20 cellular contexts compared by ENCODE assay signal in the genomic region with DNA sequence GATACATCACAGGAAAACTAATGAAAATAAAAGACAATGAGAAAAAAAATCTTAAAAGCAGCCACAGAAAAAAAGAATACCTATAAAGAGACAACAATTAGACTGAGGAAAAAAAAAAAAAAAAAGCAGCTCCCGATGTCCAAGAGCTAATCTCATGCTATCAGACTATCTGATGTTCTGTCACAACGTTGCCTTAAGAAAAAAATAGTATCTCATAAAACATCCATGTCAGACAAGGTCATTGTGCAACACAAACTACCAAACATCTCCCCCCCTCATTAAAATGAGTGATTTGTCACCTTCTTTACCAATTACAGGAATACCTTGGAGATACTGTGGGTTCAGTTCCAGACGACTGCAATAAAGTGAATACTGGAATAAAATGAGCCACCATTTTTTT.
"Had no signal": no experiment of that assay in that cellular context is flagged by ENCODE, and none has a peak within 500 bp of the region (broad histone marks: within the 10 kb centered on the region; RNA-seq: fewer than 3 reads in every experiment).

No MANE protein-coding gene starts in this region.

- H3K4me3 Mint-ChIP-seq: memory B cell; natural killer cell; stimulated activated memory B cell treated with anti-CD40 and anti-IgM and Interleukin-4, amounts not matched to agents 10 μg/mL and 1 μg/mL and 100 μg/mL, for 72 hours; type B pancreatic cell had no signal

- H3K27ac ChIP-seq: dorsolateral prefrontal cortex, lower lobe of right lung, ovary, psoas muscle, skin epidermis, spleen, testis, tibial artery had no signal

- H3K27me3 ChIP-seq: dorsolateral prefrontal cortex, ovary, spleen, testis, tibial artery had no signal

- H3K4me3 ChIP-seq: dorsolateral prefrontal cortex, lower lobe of right lung, ovary, psoas muscle, skin epidermis, spleen, testis, tibial artery had no signal

- ATAC-seq: left ventricle myocardium superior; lower lobe of right lung; natural killer cell; right cardiac atrium; stimulated activated memory B cell treated with anti-CD40 and anti-IgM and Interleukin-4, amounts not matched to agents 10 μg/mL and 1 μg/mL and 100 μg/mL, for 72 hours; stimulated activated naive CD8-positive, alpha-beta T cell treated with anti-CD3 and anti-CD28 coated beads, Interleukin-15, Interleukin-2, amounts not matched to agents 100 U/mL and 50 U/mL, for 24 hours had no signal

- H3K27ac Mint-ChIP-seq: memory B cell; stimulated activated memory B cell treated with anti-CD40 and anti-IgM and Interleukin-4, amounts not matched to agents 10 μg/mL and 1 μg/mL and 100 μg/mL, for 72 hours; type B pancreatic cell had no signal

- H3K4me1 ChIP-seq: testis had no signal

- H3K27me3 Mint-ChIP-seq: memory B cell; stimulated activated memory B cell treated with anti-CD40 and anti-IgM and Interleukin-4, amounts not matched to agents 10 μg/mL and 1 μg/mL and 100 μg/mL, for 72 hours; type B pancreatic cell had no signal

- H3K9me3 Mint-ChIP-seq: natural killer cell had no signal

- DNase-seq: dorsolateral prefrontal cortex; effector CD4-positive, alpha-beta T cell; head of caudate nucleus; left ventricle myocardium superior; lower lobe of right lung; natural killer cell; occipital lobe; ovary; posterior cingulate gyrus; psoas muscle; right cardiac atrium; spleen; stimulated activated naive CD8-positive, alpha-beta T cell treated with anti-CD3 and anti-CD28 coated beads, Interleukin-15, Interleukin-2, amounts not matched to agents 100 U/mL and 50 U/mL, for 24 hours; substantia nigra; testis; tibial artery had no signal

- H3K36me3 ChIP-seq: lower lobe of right lung, ovary had no signal

- H3K9me3 ChIP-seq: lower lobe of right lung, ovary, psoas muscle, spleen, testis, tibial artery had no signal
